ENCODE assay signal across 1 cellular context in genomic region chr17:78170692-78171590, GRCh38.
TF ChIP-seq lines count a peak whose summit lies in the region.

No MANE protein-coding gene starts in this region.

TF ChIP-seq in GM12878, 131 proteins besides CTCF, POLR2A, EP300 and RAD21 (continued from another document):
- TF ChIP-seq ZNF687 (IDR thresholded peaks at IDR 0.05) = peak; percentile 40; the same call in 1 of the 2 replicates
- no peak for TF ChIP-seq DPF2 (IDR thresholded peaks at IDR 0.05)
- TF ChIP-seq SMAD5 (IDR thresholded peaks at IDR 0.05; ENCODE audit: low read depth) = no peak
- no peak for TF ChIP-seq SREBF2 (IDR thresholded peaks at IDR 0.05; ENCODE audit: low read length)
- TF ChIP-seq PBX3 (IDR thresholded peaks at IDR 0.05; ENCODE audit: insufficient replicate concordance, low read depth, low read length) = no peak
- TF ChIP-seq CHD1 (IDR thresholded peaks at IDR 0.05; ENCODE audit: low read depth, low read length) = no peak
- TF ChIP-seq RUNX3 (IDR thresholded peaks at IDR 0.05; ENCODE audit: low read length) = peak; percentile 57; the same call in 1 of the 2 replicates
- TF ChIP-seq SREBF1 (IDR thresholded peaks at IDR 0.05; ENCODE audit: low read length) = no peak
- 0 out of 2 replicates have a peak, but pooled peaks have one; percentile 15 for TF ChIP-seq ZBTB40 (IDR thresholded peaks at IDR 0.05; ENCODE audit: borderline replicate concordance)
- TF ChIP-seq E2F4 (IDR thresholded peaks at IDR 0.05; ENCODE audit: low read depth, low read length) = no peak
- TF ChIP-seq ZNF217 (IDR thresholded peaks at IDR 0.05) = no peak
- TF ChIP-seq YY1 (IDR thresholded peaks at IDR 0.05; ENCODE audit: low read depth, low read length) = no peak
- TF ChIP-seq SP1 (IDR thresholded peaks at IDR 0.05; ENCODE audit: low read depth, low read length) = no peak
- peak; percentile 34; the same call in 1 of the 2 replicates for TF ChIP-seq BACH1 (IDR thresholded peaks at IDR 0.05; ENCODE audit: borderline replicate concordance)
- TF ChIP-seq ZBTB11 (CRISPR knock-in tag; IDR thresholded peaks at IDR 0.05) = no peak
- no peak for TF ChIP-seq ZNF592 (IDR thresholded peaks at IDR 0.05)
- TF ChIP-seq IKZF2 (IDR thresholded peaks at IDR 0.05) = peak; percentile 25 to 34; a peak in 2 of 4 replicates
- no peak for TF ChIP-seq MEF2A (IDR thresholded peaks at IDR 0.05; ENCODE audit: insufficient read depth, low read depth, low read length)
- no peak for TF ChIP-seq LARP7 (IDR thresholded peaks at IDR 0.05)
- no peak for TF ChIP-seq MEF2B (IDR thresholded peaks at IDR 0.05; ENCODE audit: partially characterized antibody, poor library complexity, severe bottlenecking)
- no peak for TF ChIP-seq ASH2L (IDR thresholded peaks at IDR 0.05; ENCODE audit: borderline replicate concordance, low read depth)
- TF ChIP-seq JUND (IDR thresholded peaks at IDR 0.05; ENCODE audit: low read depth, low read length) = no peak
- TF ChIP-seq HDGF (IDR thresholded peaks at IDR 0.05) = no peak
- no peak for TF ChIP-seq SMAD1 (IDR thresholded peaks at IDR 0.05; ENCODE audit: low read depth, partially characterized antibody)
- no peak for TF ChIP-seq REST (IDR thresholded peaks at IDR 0.05; ENCODE audit: low read depth, low read length)
- peak in 1 of 2 experiments; percentile 15; a peak in 1 of 4 replicates for TF ChIP-seq BHLHE40 (IDR thresholded peaks at IDR 0.05; ENCODE audit: borderline replicate concordance in 1 of 2, low read depth in 2 of 2, low read length in 1 of 2)
- no peak for TF ChIP-seq NFIC (IDR thresholded peaks at IDR 0.05; ENCODE audit: low read depth, low read length)
- no peak for TF ChIP-seq STAT3 (IDR thresholded peaks at IDR 0.05; ENCODE audit: low read depth, low read length)
- no peak for TF ChIP-seq ATF3 (IDR thresholded peaks at IDR 0.05; ENCODE audit: borderline replicate concordance, extremely low read depth, low read depth, low read length)
- TF ChIP-seq MYB (IDR thresholded peaks at IDR 0.05; ENCODE audit: borderline replicate concordance, low read depth, low read length) = no peak
